ENCODE assay signal across 18 cellular contexts in genomic region chr1:32047701-32048100, GRCh38. TPM values are rescaled to one million over a fixed set of nuclear protein-coding genes. Genes with fewer than 3 reads are reported as not detected.
DNase-seq lines count a peak whose midpoint lies in the region; ATAC-seq and TF ChIP-seq lines count a peak whose summit lies in the region.
"Had no signal": no experiment of that assay in that cellular context is flagged by ENCODE, and none has a peak within 500 bp of the region (broad histone marks: within the 10 kb centered on the region; RNA-seq: fewer than 3 reads in every experiment).

No MANE protein-coding gene starts in this region.

- peak overlapping the region; percentile 66 for H3K27ac Mint-ChIP-seq in activated T-cell treated with anti-CD3 and anti-CD28 coated beads, Interleukin-2, amount 50 U/mL, for 24 hours
- peak overlapping the region; percentile 70 to 78 for H3K27ac Mint-ChIP-seq in effector memory CD8-positive, alpha-beta T cell
- H3K27ac Mint-ChIP-seq: HFFc6 had no signal

- H3K36me3 Mint-ChIP-seq in activated T-cell treated with anti-CD3 and anti-CD28 coated beads, Interleukin-2, amount 50 U/mL, for 24 hours (ENCODE audit: low read depth) = peaks cover 34% of the 10 kb centered on the region
- peaks cover 55% of the 10 kb centered on the region for H3K36me3 Mint-ChIP-seq in effector memory CD8-positive, alpha-beta T cell (ENCODE audit: insufficient read depth)

- no peak overlapping the region for H3K4me3 ChIP-seq in GM23248
- no peak overlapping the region for H3K4me3 ChIP-seq in osteoblast (ENCODE audit: insufficient read depth, low read length)
- no peak overlapping the region for H3K4me3 ChIP-seq in BE2C (ENCODE audit: low read depth, low read length)
- H3K4me3 ChIP-seq: K562 had no signal

- H3K9ac ChIP-seq in GM23248 = no peak overlapping the region

- H2AFZ ChIP-seq in GM23248 (no peak overlapping the region), osteoblast (ENCODE audit: low read length) (no peak overlapping the region)

- H3K4me2 ChIP-seq in GM23248 (ENCODE audit: unreplicated experiment) = no peak overlapping the region
- H3K4me2 ChIP-seq in osteoblast (ENCODE audit: insufficient read depth, low read length) = no peak overlapping the region

- TF ChIP-seq CTCF in osteoblast (IDR thresholded peaks at IDR 0.05; ENCODE audit: extremely low read depth, low read depth, low read length) (no peak), BE2C (IDR thresholded peaks at IDR 0.05; ENCODE audit: low read depth, low read length) (no peak)

- H3K9me3 Mint-ChIP-seq in activated T-cell treated with anti-CD3 and anti-CD28 coated beads, Interleukin-2, amount 50 U/mL, for 24 hours = no peaks in the 10 kb centered on the region
- H3K9me3 Mint-ChIP-seq in effector memory CD8-positive, alpha-beta T cell = no peaks in the 10 kb centered on the region
- H3K9me3 Mint-ChIP-seq: CD14-positive monocyte had no signal

- H3K4me1 ChIP-seq in GM23248 (ENCODE audit: insufficient read depth) (peaks cover 10% of the 10 kb centered on the region), osteoblast (ENCODE audit: insufficient read depth, low read length) (no peaks in the 10 kb centered on the region), BE2C (no peaks in the 10 kb centered on the region)

- DNase-seq in activated T-cell treated with anti-CD3 and anti-CD28 coated beads, Interleukin-2, amount 50 U/mL, for 24 hours = no peak
- no peak for DNase-seq in activated T-cell treated with anti-CD3 and anti-CD28 coated beads, Interleukin-2, amount 50 U/mL, for 48 hours
- DNase-seq in GM23248 = peak; percentile 50
- no peak for DNase-seq in effector memory CD8-positive, alpha-beta T cell
- no peak for DNase-seq in osteoblast (ENCODE audit: insufficient read length, low spot score, missing footprints)
- DNase-seq in NCI-H226 = no peak
- DNase-seq in BE2C = no peak
- DNase-seq: 8988T, HFFc6, NCI-H1092, NCI-H2107, NCI-H446, NCI-H748 treated with DMSO at 0.1 percent for 48 hours, PC-3 had no signal

- H3K79me2 ChIP-seq in GM23248 (ENCODE audit: insufficient read depth) (peaks cover 50% of the 10 kb centered on the region), osteoblast (ENCODE audit: insufficient read depth, low read length) (peaks cover 49% of the 10 kb centered on the region)

- in situ Hi-C loops in GM23248 (cut with MboI) = no loop called here

- no peaks in the 10 kb centered on the region for H3K27me3 Mint-ChIP-seq in activated T-cell treated with anti-CD3 and anti-CD28 coated beads, Interleukin-2, amount 50 U/mL, for 24 hours
- H3K27me3 Mint-ChIP-seq in effector memory CD8-positive, alpha-beta T cell = no peaks in the 10 kb centered on the region

- H3K4me1 Mint-ChIP-seq in activated T-cell treated with anti-CD3 and anti-CD28 coated beads, Interleukin-2, amount 50 U/mL, for 24 hours (ENCODE audit: low read depth) = peaks cover 16% of the 10 kb centered on the region
- peaks cover 3 to 6% of the 10 kb centered on the region in 2 donors for H3K4me1 Mint-ChIP-seq in effector memory CD8-positive, alpha-beta T cell (ENCODE audit: low read depth in 2 of 2)

- no peak for ATAC-seq in effector memory CD8-positive, alpha-beta T cell (replicated peaks)
- no peak for ATAC-seq in HG02840 (IDR thresholded peaks at IDR 0.05; ENCODE audit: low FRiP score, unreplicated experiment)
- ATAC-seq: K562, PC-3 had no signal

- H3K27ac ChIP-seq in GM23248 = no peak overlapping the region
- H3K27ac ChIP-seq in osteoblast (ENCODE audit: low read depth, low read length) = peak overlapping the region; percentile 14
- H3K27ac ChIP-seq: HL-60 had no signal

- H4K20me1 ChIP-seq in GM23248 (ENCODE audit: insufficient read depth) (no peaks in the 10 kb centered on the region; the same call in 1 of the 2 replicates), osteoblast (ENCODE audit: insufficient read depth, low read length) (peaks cover 8% of the 10 kb centered on the region)

- H3K9me2 ChIP-seq in GM23248 (ENCODE audit: insufficient read depth) = no peaks in the 10 kb centered on the region

- H3K4me3 Mint-ChIP-seq in activated T-cell treated with anti-CD3 and anti-CD28 coated beads, Interleukin-2, amount 50 U/mL, for 24 hours = no peak overlapping the region
- no peak overlapping the region for H3K4me3 Mint-ChIP-seq in effector memory CD8-positive, alpha-beta T cell
- H3K4me3 Mint-ChIP-seq: CD14-positive monocyte, HFFc6 had no signal

- H3K27me3 ChIP-seq in GM23248 (replicated peaks; ENCODE audit: insufficient read depth) = no peaks in the 10 kb centered on the region
- H3K27me3 ChIP-seq in osteoblast (ENCODE audit: insufficient read depth, low read length) = no peaks in the 10 kb centered on the region
- no peaks in the 10 kb centered on the region for H3K27me3 ChIP-seq in BE2C

- H3K36me3 ChIP-seq in GM23248 (ENCODE audit: low read depth) (peaks cover 54% of the 10 kb centered on the region), osteoblast (ENCODE audit: insufficient read depth, low read length) (peaks cover 60% of the 10 kb centered on the region), BE2C (peaks cover 21% of the 10 kb centered on the region)

- H3K9me3 ChIP-seq in GM23248 (ENCODE audit: low read depth) (no peaks in the 10 kb centered on the region), osteoblast (ENCODE audit: low read depth, low read length) (no peaks in the 10 kb centered on the region), BE2C (no peaks in the 10 kb centered on the region)

- H3F3A ChIP-seq in GM23248 (ENCODE audit: insufficient read depth) = peaks cover 45% of the 10 kb centered on the region

RNA-seq across cellular contexts. Expression of gene TMEM39B, which starts 25.0 kb away (rescaled TPM):
- 5.7 and 6.8 TPM in 2 replicates for total RNA-seq in GM23248 (2014; rRNA removed; shearing (Covaris generic))
- polyA plus RNA-seq in GM23248 (2016; fragmentation: Nextera tagmentation; extraction: Ambion mirVana) = 21.4 and 24.1 TPM in 2 replicates
- 4.7 and 5.6 TPM in 2 replicates for total RNA-seq in osteoblast
- polyA plus RNA-seq in BE2C (2012; ENCODE audit: insufficient read depth, insufficient read length, low read depth) = 24.7 TPM

RNA-seq across cellular contexts. Expression of gene KHDRBS1, which starts 34.0 kb away (rescaled TPM):
- 41.7 and 50.6 TPM in 2 replicates for total RNA-seq in GM23248 (2014; rRNA removed; shearing (Covaris generic))
- 65.7 and 68.6 TPM in 2 replicates for polyA plus RNA-seq in GM23248 (2016; fragmentation: Nextera tagmentation; extraction: Ambion mirVana)
- 52.8 and 53.9 TPM in 2 replicates for total RNA-seq in osteoblast
- polyA plus RNA-seq in BE2C (2012; ENCODE audit: insufficient read depth, insufficient read length, low read depth) = 104 TPM
